2 cellular contexts compared by ENCODE assay signal in the genomic region with DNA sequence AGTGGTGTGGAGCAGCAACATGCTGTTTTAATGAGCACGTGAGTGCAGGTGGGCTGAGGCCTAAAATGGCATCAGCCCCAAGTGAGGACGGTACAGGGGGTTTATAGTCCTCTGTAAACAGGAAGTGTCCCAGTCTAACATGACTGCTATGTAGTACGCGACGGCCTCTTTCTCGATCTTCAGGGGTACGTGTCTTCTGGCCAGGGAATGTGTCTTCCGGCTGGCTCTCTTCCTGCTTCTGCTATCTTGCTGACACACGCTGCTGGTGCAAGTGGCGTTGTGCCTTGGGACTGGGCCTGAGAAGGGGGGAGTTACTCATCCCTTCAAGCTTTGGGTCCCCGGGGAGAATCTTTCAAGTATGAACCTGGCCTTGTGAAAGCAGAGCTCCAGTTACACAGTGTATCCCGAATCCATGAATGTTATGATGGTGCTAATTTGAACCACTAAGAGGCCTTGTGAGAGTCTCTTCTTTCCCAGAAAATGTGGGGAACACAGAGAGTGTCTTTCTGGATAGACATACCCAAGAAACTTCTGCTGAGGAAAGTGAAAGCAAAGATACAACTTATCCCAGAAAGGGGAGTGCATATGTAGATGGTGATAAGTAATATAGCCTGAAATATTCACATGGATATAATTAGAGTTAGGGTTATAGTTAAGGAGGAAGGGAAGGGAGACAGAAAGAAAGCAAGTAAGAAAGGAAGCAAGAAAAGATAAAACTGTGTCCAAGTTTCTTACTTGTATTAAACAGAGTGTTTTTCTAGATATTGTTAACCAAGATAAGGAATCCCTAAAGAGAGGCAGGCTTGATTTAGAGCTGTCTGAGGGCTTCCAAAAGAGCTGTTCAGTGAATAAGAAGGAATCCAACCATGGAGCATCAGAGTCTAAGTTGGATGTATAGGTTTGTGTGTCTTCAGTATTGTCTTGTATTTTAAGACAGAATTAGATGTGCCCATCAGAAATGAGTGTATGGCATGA.
TF ChIP-seq lines count a peak whose summit lies in the region.

No MANE protein-coding gene starts in this region.

TF ChIP-seq in H1, 55 proteins besides CTCF, POLR2A, EP300 and RAD21:
- no peak for TF ChIP-seq YY1 (IDR thresholded peaks at IDR 0.05; ENCODE audit: low read depth, low read length)
- TF ChIP-seq JUN (IDR thresholded peaks at IDR 0.05; ENCODE audit: low read depth, low read length), result no peak

TF ChIP-seq in WTC11, 78 proteins besides CTCF, POLR2A, EP300 and RAD21:
- TF ChIP-seq, protein P1, sequence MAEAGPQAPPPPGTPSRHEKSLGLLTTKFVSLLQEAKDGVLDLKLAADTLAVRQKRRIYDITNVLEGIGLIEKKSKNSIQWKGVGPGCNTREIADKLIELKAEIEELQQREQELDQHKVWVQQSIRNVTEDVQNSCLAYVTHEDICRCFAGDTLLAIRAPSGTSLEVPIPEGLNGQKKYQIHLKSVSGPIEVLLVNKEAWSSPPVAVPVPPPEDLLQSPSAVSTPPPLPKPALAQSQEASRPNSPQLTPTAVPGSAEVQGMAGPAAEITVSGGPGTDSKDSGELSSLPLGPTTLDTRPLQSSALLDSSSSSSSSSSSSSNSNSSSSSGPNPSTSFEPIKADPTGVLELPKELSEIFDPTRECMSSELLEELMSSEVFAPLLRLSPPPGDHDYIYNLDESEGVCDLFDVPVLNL (CRISPR knock-in tag; IDR thresholded peaks at IDR 0.05; ENCODE audit: borderline replicate concordance, low read depth), result no peak
- no peak for TF ChIP-seq ATF6 (CRISPR knock-in tag; IDR thresholded peaks at IDR 0.05)
- no peak for TF ChIP-seq ZNF416 (CRISPR knock-in tag; IDR thresholded peaks at IDR 0.05)
- no peak for TF ChIP-seq NR1H2 (CRISPR knock-in tag; IDR thresholded peaks at IDR 0.05)
- no peak for TF ChIP-seq AFF4 (CRISPR knock-in tag; IDR thresholded peaks at IDR 0.05; ENCODE audit: borderline replicate concordance)
- TF ChIP-seq ZBTB43 (CRISPR knock-in tag; IDR thresholded peaks at IDR 0.05), result no peak
